ENCODE assay signal across 8 cellular contexts in the genomic region with DNA sequence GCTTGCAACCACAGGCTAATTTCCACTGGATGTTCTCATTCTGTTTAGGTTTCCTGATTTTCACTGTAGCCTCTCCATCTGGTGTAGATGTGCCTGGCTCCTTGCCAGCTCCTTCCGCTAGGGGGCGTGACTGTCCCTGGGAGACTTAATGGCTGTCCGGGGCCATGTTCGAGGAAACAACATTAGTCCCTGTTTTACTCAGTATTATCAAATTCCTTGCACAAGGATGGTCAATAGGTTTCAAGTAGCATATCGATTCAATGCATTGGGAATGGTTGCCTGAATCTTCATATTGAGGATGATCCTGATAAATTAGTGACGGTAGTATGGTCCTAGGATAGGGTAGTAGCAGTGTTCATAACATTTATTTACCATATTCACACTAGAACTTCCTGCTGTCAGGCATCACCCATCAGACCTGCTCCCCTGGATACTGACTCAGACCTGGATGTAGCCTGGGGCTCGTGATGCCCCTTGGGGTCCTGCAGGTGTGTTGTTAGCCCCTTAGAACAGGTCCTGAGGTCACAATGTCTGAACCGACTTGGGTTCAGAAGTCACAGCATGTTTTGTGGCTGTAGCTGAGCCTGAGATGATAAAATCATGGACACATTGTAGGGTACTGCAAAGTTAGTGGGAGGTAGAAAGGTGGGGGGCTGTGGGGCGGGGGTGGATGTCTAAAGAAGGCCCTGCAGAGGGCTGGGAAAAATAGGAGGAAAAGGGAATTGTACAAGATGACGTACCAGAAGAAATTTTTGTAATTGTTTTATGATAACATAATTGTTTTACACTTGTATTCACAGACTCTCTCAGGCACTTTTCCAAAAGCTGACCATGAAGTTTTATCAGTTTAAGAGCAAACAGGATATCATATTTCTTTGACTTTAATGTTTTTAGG. TPM values are rescaled to one million over a fixed set of nuclear protein-coding genes. Genes with fewer than 3 reads are reported as not detected.
DNase-seq lines count a peak whose midpoint lies in the region; ATAC-seq and TF ChIP-seq lines count a peak whose summit lies in the region.

No MANE protein-coding gene starts in this region.

- H3K27me3 ChIP-seq in HAP-1 (ENCODE audit: low read depth): no peaks in the 10 kb centered on the region
- no peaks in the 10 kb centered on the region for H3K27me3 ChIP-seq in mammary epithelial cell (ENCODE audit: insufficient read depth, low read length)
- no peaks in the 10 kb centered on the region for H3K27me3 ChIP-seq in uterus

- no peak overlapping the region for H2AFZ ChIP-seq in mammary epithelial cell (ENCODE audit: low read depth, low read length)

- no peak overlapping the region for H3K9ac ChIP-seq in mammary epithelial cell (ENCODE audit: insufficient read depth, low read length)

- H3K4me2 ChIP-seq in mammary epithelial cell (ENCODE audit: insufficient read depth, low read depth, low read length): no peak overlapping the region

- in situ Hi-C loops in HAP-1 (cut with MboI; ENCODE audit: low sequenced_read_pairs): no loop called here
- in situ Hi-C loops in mammary epithelial cell (cut with MboI; ENCODE audit: low sequenced_read_pairs in 2 of 2): no loop called here

- H3K4me3 ChIP-seq in HAP-1 (no peak overlapping the region), mammary epithelial cell (replicated peaks in 1 of 3; ENCODE audit: insufficient read depth in 1 of 3, low read depth in 2 of 3, low read length in 3 of 3) (no peak overlapping the region), uterus (no peak overlapping the region)

- WGBS in mammary epithelial cell (ENCODE audit: low coverage, missing lambda C conversion rate): 57% methylated on average over 10 of the region's 10 CpGs

- DNase-seq in AG09319 (ENCODE audit: extremely low read depth, low read depth) (peak; percentile 18), HAP-1 (ENCODE audit: low spot score in 2 of 2) (peak; percentile 38 to 89), T-helper 1 cell (peak in 3 of 5 donors; percentile 13 to 35 (median 14)), mammary epithelial cell (no peak), lung microvascular endothelial cell (ENCODE audit: low read depth in 2 of 2) (peak; percentile 94 to 97), uterus (peak; percentile 24 to 31), NCI-H2107 (lab: John Stamatoyannopoulos, UW) (no peak)

- CTCF ChIA-PET in mammary epithelial cell (lab: Charles Lee; ENCODE audit: low non-redundant PET): interaction anchor here (0.5 to 0.7 kb wide), 3 partner anchors 9 to 214 kb away, joined by 3 to 7 read pairs (median 5); a partner anchor contains a TSS

- H3K36me3 ChIP-seq in HAP-1 (replicated peaks) (no peaks in the 10 kb centered on the region), mammary epithelial cell (ENCODE audit: insufficient read depth, low read length) (no peaks in the 10 kb centered on the region), uterus (no peaks in the 10 kb centered on the region)

- dilution Hi-C loops in mammary epithelial cell (cut with HindIII; ENCODE audit: low sequenced_read_pairs): no loop called here

- H3K27ac ChIP-seq in mammary epithelial cell (ENCODE audit: insufficient read depth, low read depth, low read length) (no peak overlapping the region), uterus (peak overlapping the region in 1 of 2 donors; percentile 32)

- peaks cover 7% of the 10 kb centered on the region for H3K4me1 ChIP-seq in HAP-1
- H3K4me1 ChIP-seq in mammary epithelial cell (ENCODE audit: insufficient read depth, low read length): no peaks in the 10 kb centered on the region
- H3K4me1 ChIP-seq in uterus: no peaks in the 10 kb centered on the region

- no peaks in the 10 kb centered on the region for H4K20me1 ChIP-seq in mammary epithelial cell (ENCODE audit: insufficient read depth, low read length)

- no peaks in the 10 kb centered on the region for H3K79me2 ChIP-seq in mammary epithelial cell (ENCODE audit: insufficient read depth, low read length)

- TF ChIP-seq POLR2A in uterus (IDR thresholded peaks at IDR 0.05): no peak

- TF ChIP-seq CTCF in AG09319 (IDR thresholded peaks at IDR 0.05; ENCODE audit: low read depth, low read length) (no peak; the same call in none of the 2 replicates), mammary epithelial cell (conservative IDR thresholded peaks at IDR 0.05 in 1 of 2, IDR thresholded peaks at IDR 0.05 in 1 of 2; ENCODE audit: extremely low read depth in 1 of 2, insufficient read depth in 1 of 2, low read depth in 1 of 2, low read length in 2 of 2) (peak; percentile 25 to 26), uterus (IDR thresholded peaks at IDR 0.05) (no peak)

- ATAC-seq in esophagus mucosa: no peak

- H3K9me3 ChIP-seq in HAP-1: no peaks in the 10 kb centered on the region
- H3K9me3 ChIP-seq in mammary epithelial cell (replicated peaks; ENCODE audit: insufficient read depth, low read length): no peaks in the 10 kb centered on the region
- H3K9me3 ChIP-seq in uterus: no peaks in the 10 kb centered on the region

- intact Hi-C loops in mammary epithelial cell (cut with micrococcal nuclease) (loop anchor here (10.0 kb wide), 1 partner anchor 245 kb away; a partner anchor contains a TSS), uterus (cut with DNase I; ENCODE audit: low total_unique reads) (no loop called here)

- BruUV-seq in mammary epithelial cell (replicated peaks; lab: Mats Ljungman, UMichigan): no TSS peak

RNA-seq across cellular contexts. Expression of a gene that starts 8.9 kb away (rescaled TPM):
- total RNA-seq in mammary epithelial cell (1 to 10 TPM; 3.5 to 4.6 TPM), lung microvascular endothelial cell (201 and 390 TPM in 2 replicates), uterus (10 to 100 TPM in 3 of 4 donors, 1 to 10 TPM in 1; 4.9 to 35.4 (median 20.2) TPM), esophagus mucosa (3.1 TPM)
- polyA plus RNA-seq in mammary epithelial cell: 1.4 TPM
- polyA minus RNA-seq in mammary epithelial cell: 2.4 TPM

Comparison
In these comparisons a context has a peak if more than half of its experiments do, and no peak if none do; other contexts are left out.
1. DNase-seq: peak in AG09319 (single experiment), HAP-1 (2 of 2), T-helper 1 cell (3 of 5), lung microvascular endothelial cell (2 of 2) and uterus (2 of 2); none in mammary epithelial cell (single experiment) and NCI-H2107 (single experiment).
2. CTCF ChIP-seq: peak in mammary epithelial cell (2 of 2); none in AG09319 (single experiment) and uterus (0 of 4).